1 cellular context compared by ENCODE assay signal in the genomic region with DNA sequence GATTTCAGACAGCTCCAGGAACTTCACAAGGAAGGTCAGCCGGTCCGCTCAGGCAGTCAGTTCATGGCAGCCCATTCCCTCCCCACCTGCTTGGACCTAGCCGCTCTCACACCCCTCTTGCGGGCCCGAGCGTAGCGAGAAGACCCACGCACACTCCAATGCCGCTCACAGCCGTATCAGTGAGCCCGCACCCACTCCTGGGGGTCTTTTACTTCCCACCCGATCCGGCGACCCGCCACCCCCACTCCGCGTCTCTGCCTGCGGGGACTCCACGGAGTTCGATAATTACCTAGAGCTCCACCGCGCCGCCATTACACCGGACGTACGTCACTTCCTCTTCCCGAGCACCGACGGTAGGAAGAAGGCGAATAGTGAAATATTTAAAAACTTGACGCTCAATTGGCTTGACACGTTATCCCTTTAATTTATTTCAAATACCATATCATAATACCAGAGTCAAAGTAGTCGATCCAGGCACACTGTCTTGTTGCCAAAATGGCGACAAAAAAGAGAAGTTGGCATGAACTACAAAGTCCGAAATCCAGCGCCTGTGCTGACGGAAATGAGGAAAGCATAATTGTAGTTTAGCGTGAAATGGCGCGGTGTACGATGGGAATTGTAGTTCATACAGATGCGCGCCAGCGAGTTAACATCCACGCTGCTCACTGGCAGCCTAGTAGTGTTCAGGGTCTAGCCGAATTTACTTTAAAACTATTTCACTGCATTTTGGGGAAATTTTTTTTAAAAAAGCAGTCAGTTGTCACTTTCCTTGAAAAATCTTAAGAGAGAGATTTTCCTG.
TF ChIP-seq lines count a peak whose summit lies in the region.

A gene (minus strand): TSS at position 517 of the 799 bp plus-strand sequence. CDS start 13,956 bp downstream, outside the sequence.

TF ChIP-seq in HepG2, 621 proteins besides CTCF, POLR2A, EP300 and RAD21 (continued from another document):
- TF ChIP-seq, protein P1, sequence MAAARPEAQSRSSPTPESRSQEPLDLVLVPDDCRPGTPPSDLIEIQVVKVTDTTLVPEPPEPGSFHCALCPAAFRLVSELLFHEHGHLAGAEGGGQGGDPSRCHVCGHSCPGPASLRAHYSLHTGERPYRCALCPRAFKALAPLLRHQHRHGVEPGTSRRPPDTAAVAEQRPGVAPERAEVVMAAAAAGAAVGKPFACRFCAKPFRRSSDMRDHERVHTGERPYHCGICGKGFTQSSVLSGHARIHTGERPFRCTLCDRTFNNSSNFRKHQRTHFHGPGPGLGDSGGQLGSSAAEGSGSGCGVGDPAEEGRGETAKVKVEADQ (CRISPR knock-in tag; IDR thresholded peaks at IDR 0.05; ENCODE audit: borderline replicate concordance), result no peak
- TF ChIP-seq, protein P2, sequence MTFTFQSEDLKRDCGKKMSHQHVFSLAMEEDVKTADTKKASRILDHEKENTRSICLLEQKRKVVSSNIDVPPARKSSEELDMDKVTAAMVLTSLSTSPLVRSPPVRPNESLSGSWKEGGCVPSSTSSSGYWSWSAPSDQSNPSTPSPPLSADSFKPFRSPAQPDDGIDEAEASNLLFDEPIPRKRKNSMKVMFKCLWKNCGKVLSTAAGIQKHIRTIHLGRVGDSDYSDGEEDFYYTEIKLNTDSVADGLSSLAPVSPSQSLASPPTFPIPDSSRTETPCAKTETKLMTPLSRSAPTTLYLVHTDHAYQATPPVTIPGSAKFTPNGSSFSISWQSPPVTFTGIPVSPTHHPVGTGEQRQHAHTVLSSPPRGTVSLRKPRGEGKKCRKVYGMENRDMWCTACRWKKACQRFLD (CRISPR knock-in tag; IDR thresholded peaks at IDR 0.05; ENCODE audit: borderline replicate concordance), result peak; percentile 81; the same call in 1 of the 2 replicates
- TF ChIP-seq, protein P3, sequence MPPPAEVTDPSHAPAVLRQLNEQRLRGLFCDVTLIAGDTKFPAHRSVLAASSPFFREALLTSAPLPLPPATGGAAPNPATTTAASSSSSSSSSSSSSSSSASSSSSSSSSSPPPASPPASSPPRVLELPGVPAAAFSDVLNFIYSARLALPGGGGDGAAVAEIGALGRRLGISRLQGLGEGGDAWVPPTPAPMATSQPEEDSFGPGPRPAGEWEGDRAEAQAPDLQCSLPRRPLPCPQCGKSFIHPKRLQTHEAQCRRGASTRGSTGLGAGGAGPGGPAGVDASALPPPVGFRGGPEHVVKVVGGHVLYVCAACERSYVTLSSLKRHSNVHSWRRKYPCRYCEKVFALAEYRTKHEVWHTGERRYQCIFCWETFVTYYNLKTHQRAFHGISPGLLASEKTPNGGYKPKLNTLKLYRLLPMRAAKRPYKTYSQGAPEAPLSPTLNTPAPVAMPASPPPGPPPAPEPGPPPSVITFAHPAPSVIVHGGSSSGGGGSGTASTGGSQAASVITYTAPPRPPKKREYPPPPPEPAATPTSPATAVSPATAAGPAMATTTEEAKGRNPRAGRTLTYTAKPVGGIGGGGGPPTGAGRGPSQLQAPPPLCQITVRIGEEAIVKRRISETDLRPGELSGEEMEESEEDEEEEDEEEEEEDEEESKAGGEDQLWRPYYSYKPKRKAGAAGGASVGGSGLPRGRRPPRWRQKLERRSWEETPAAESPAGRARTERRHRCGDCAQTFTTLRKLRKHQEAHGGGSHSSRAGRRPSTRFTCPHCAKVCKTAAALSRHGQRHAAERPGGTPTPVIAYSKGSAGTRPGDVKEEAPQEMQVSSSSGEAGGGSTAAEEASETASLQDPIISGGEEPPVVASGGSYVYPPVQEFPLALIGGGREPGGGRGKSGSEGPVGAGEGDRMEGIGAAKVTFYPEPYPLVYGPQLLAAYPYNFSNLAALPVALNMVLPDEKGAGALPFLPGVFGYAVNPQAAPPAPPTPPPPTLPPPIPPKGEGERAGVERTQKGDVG (CRISPR knock-in tag; IDR thresholded peaks at IDR 0.05; ENCODE audit: borderline replicate concordance), result peak; percentile 85; the same call in 1 of the 2 replicates
- TF ChIP-seq ATF7-NPFF (CRISPR knock-in tag; IDR thresholded peaks at IDR 0.05; ENCODE audit: low read depth) (peak; percentile 86), CREB1 (IDR thresholded peaks at IDR 0.05) (peak; percentile 95), CREB1 (CRISPR knock-in tag; IDR thresholded peaks at IDR 0.05) (peak; percentile 100), EEA1 (CRISPR knock-in tag; IDR thresholded peaks at IDR 0.05; ENCODE audit: borderline replicate concordance) (peak; percentile 78; the same call in 1 of the 2 replicates), PITX1 (CRISPR knock-in tag; IDR thresholded peaks at IDR 0.05) (peak; percentile 75; the same call in 1 of the 2 replicates), FOXO1 (CRISPR knock-in tag; IDR thresholded peaks at IDR 0.05) (0 out of 2 replicates have a peak, but pooled peaks have one; percentile 49)
- TF ChIP-seq, protein P4, sequence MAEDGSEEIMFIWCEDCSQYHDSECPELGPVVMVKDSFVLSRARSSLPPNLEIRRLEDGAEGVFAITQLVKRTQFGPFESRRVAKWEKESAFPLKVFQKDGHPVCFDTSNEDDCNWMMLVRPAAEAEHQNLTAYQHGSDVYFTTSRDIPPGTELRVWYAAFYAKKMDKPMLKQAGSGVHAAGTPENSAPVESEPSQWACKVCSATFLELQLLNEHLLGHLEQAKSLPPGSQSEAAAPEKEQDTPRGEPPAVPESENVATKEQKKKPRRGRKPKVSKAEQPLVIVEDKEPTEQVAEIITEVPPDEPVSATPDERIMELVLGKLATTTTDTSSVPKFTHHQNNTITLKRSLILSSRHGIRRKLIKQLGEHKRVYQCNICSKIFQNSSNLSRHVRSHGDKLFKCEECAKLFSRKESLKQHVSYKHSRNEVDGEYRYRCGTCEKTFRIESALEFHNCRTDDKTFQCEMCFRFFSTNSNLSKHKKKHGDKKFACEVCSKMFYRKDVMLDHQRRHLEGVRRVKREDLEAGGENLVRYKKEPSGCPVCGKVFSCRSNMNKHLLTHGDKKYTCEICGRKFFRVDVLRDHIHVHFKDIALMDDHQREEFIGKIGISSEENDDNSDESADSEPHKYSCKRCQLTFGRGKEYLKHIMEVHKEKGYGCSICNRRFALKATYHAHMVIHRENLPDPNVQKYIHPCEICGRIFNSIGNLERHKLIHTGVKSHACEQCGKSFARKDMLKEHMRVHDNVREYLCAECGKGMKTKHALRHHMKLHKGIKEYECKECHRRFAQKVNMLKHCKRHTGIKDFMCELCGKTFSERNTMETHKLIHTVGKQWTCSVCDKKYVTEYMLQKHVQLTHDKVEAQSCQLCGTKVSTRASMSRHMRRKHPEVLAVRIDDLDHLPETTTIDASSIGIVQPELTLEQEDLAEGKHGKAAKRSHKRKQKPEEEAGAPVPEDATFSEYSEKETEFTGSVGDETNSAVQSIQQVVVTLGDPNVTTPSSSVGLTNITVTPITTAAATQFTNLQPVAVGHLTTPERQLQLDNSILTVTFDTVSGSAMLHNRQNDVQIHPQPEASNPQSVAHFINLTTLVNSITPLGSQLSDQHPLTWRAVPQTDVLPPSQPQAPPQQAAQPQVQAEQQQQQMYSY (CRISPR knock-in tag; IDR thresholded peaks at IDR 0.05), result no peak
- TF ChIP-seq, protein P5, sequence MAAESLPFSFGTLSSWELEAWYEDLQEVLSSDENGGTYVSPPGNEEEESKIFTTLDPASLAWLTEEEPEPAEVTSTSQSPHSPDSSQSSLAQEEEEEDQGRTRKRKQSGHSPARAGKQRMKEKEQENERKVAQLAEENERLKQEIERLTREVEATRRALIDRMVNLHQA (CRISPR knock-in tag; IDR thresholded peaks at IDR 0.05), result 0 out of 2 replicates have a peak, but pooled peaks have one; percentile 30
